26 cellular contexts compared by ENCODE assay signal in the genomic region with DNA sequence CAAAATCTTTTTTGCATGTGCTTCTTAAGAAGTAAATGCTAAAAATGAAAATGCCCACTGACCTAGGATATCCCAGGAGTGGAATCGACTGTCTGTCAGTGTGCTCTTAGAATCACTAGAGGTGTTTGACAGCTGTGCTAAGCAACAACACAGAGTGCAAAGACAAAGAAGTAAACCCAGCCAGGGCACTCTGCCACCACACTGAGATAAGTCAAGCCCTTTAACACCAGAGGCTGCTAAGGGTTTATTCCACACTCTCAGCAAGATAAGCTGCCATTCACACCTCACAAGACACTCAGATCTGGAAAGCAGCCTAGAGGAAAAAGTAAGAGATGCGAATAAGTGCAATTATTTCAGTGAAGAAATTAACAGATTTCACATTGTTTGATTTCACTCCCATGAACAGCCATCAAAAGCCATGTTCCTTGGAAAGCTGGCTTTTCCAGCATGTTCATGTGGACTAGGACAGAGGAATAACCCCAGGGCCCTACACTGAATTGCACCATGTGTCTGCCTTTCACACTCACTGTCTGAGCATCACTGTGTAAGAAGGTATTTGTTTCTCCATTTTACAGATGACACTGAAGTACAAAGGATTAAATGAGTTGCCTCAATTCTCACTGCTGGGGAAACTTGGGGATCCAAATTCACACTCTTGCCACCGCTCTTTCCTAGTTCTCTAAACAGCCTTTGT. TPM values are rescaled to one million over a fixed set of nuclear protein-coding genes. Genes with fewer than 3 reads are reported as not detected.
DNase-seq lines count a peak whose midpoint lies in the region; ATAC-seq and TF ChIP-seq lines count a peak whose summit lies in the region.
"Had no signal": no experiment of that assay in that cellular context is flagged by ENCODE, and none has a peak within 500 bp of the region (broad histone marks: within the 10 kb centered on the region; RNA-seq: fewer than 3 reads in every experiment).

No MANE protein-coding gene starts in this region.

- no peaks in the 10 kb centered on the region for H3K4me1 ChIP-seq in body of pancreas
- H3K4me1 ChIP-seq in right cardiac atrium (ENCODE audit: control insufficient read depth, insufficient read depth, low read length): peaks cover 4% of the 10 kb centered on the region
- H3K4me1 ChIP-seq: BLaER1 treated with 17β-estradiol and CSF1 and Interleukin-3, amounts not matched to agents 10 nM and 100 nM had no signal

- no peaks in the 10 kb centered on the region for H3K36me3 ChIP-seq in body of pancreas (replicated peaks in 1 of 2; ENCODE audit: insufficient read depth in 1 of 2, low read depth in 2 of 2)
- H3K36me3 ChIP-seq: BLaER1 treated with 17β-estradiol and CSF1 and Interleukin-3, amounts not matched to agents 10 nM and 100 nM had no signal

- no peak for TF ChIP-seq POLR2A in body of pancreas (IDR thresholded peaks at IDR 0.05)

- peaks cover 12% of the 10 kb centered on the region for H3K27me3 Mint-ChIP-seq in stimulated activated naive CD8-positive, alpha-beta T cell treated with anti-CD3 and anti-CD28 coated beads, Interleukin-15, amount 100 ng/mL, for 72 hours

- no peak overlapping the region for H3K4me3 ChIP-seq in body of pancreas
- no peak overlapping the region for H3K4me3 ChIP-seq in right cardiac atrium (ENCODE audit: low read length)
- H3K4me3 ChIP-seq: BLaER1 treated with 17β-estradiol and CSF1 and Interleukin-3, amounts not matched to agents 10 nM and 100 nM; GM12878 had no signal

- DNase-seq in stimulated activated naive CD8-positive, alpha-beta T cell treated with anti-CD3 and anti-CD28 coated beads, Interleukin-15, Interleukin-2, amounts not matched to agents 100 U/mL and 50 U/mL, for 24 hours: no peak
- no peak for DNase-seq in stimulated activated naive CD8-positive, alpha-beta T cell treated with anti-CD3 and anti-CD28 coated beads, Interleukin-15, amount 100 ng/mL, for 72 hours
- DNase-seq in body of pancreas: peak in 3 of 4 donors; percentile 14 to 62 (median 21)
- peak; percentile 72 to 84 (median 82) for DNase-seq in right cardiac atrium
- no peak for DNase-seq in pons (ENCODE audit: low spot score)
- DNase-seq: CD8-positive, alpha-beta memory T cell; DMS53; EL; H9; MM.1S; NCI-H1092; NCI-H1436 treated with DMSO at 0.1 percent for 48 hours; NCI-H2029; NCI-H446; NCI-H526 treated with DMSO at 0.1 percent for 48 hours; SHP77 treated with DMSO at 0.1 percent for 48 hours had no signal

- WGBS in body of pancreas, 2 donors: 43 to 44% methylated on average over 3 of the region's 3 CpGs
- 57% methylated on average over 3 of the region's 3 CpGs for WGBS in right cardiac atrium

- intact Hi-C loops in body of pancreas (cut with DNase I) (no loop called here), right cardiac atrium (cut with DNase I) (no loop called here)

- no peak overlapping the region for H3K4me3 Mint-ChIP-seq in stimulated activated naive CD8-positive, alpha-beta T cell treated with anti-CD3 and anti-CD28 coated beads, Interleukin-15, amount 100 ng/mL, for 72 hours
- H3K4me3 Mint-ChIP-seq: CD8-positive, alpha-beta memory T cell; H9; IgD-negative memory B cell had no signal

- no peaks in the 10 kb centered on the region for H3K4me1 Mint-ChIP-seq in stimulated activated naive CD8-positive, alpha-beta T cell treated with anti-CD3 and anti-CD28 coated beads, Interleukin-15, amount 100 ng/mL, for 72 hours
- H3K4me1 Mint-ChIP-seq: CD8-positive, alpha-beta memory T cell; H9; IgD-negative memory B cell had no signal

- no peak overlapping the region for H3K27ac Mint-ChIP-seq in stimulated activated naive CD8-positive, alpha-beta T cell treated with anti-CD3 and anti-CD28 coated beads, Interleukin-15, amount 100 ng/mL, for 72 hours
- H3K27ac Mint-ChIP-seq: H9, IgD-negative memory B cell had no signal

- no peaks in the 10 kb centered on the region for H3K9me3 Mint-ChIP-seq in stimulated activated naive CD8-positive, alpha-beta T cell treated with anti-CD3 and anti-CD28 coated beads, Interleukin-15, amount 100 ng/mL, for 72 hours
- H3K9me3 Mint-ChIP-seq: CD8-positive, alpha-beta memory T cell; H9; IgD-negative memory B cell had no signal

- H3K27ac ChIP-seq in body of pancreas (no peak overlapping the region), right cardiac atrium (ENCODE audit: low read length) (peak overlapping the region; percentile 67)
- H3K27ac ChIP-seq: BLaER1 treated with 17β-estradiol and CSF1 and Interleukin-3, amounts not matched to agents 10 nM and 100 nM; HL-60 had no signal

- H3K27me3 ChIP-seq in body of pancreas (no peaks in the 10 kb centered on the region), right cardiac atrium (ENCODE audit: control insufficient read depth, insufficient read depth) (no peaks in the 10 kb centered on the region)
- H3K27me3 ChIP-seq: BLaER1 treated with 17β-estradiol and CSF1 and Interleukin-3, amounts not matched to agents 10 nM and 100 nM had no signal

- no peak for TF ChIP-seq CTCF in body of pancreas (IDR thresholded peaks at IDR 0.05)

- H3K9me3 ChIP-seq in body of pancreas (no peaks in the 10 kb centered on the region), right cardiac atrium (ENCODE audit: control insufficient read depth, low read length) (no peaks in the 10 kb centered on the region)
- H3K9me3 ChIP-seq: BLaER1 treated with 17β-estradiol and CSF1 and Interleukin-3, amounts not matched to agents 10 nM and 100 nM had no signal

- peak; percentile 40 for ATAC-seq in stimulated activated naive CD8-positive, alpha-beta T cell treated with anti-CD3 and anti-CD28 coated beads, Interleukin-15, Interleukin-2, amounts not matched to agents 100 U/mL and 50 U/mL, for 24 hours
- ATAC-seq in stimulated activated naive CD8-positive, alpha-beta T cell treated with anti-CD3 and anti-CD28 coated beads, Interleukin-15, amount 100 ng/mL, for 72 hours: no peak
- ATAC-seq in body of pancreas: peak; percentile 24
- peak; percentile 88 to 90 for ATAC-seq in right cardiac atrium
- no peak for ATAC-seq in GM19328 (IDR thresholded peaks at IDR 0.05; ENCODE audit: unreplicated experiment)
- ATAC-seq in HG03135 (IDR thresholded peaks at IDR 0.05; ENCODE audit: unreplicated experiment): no peak
- ATAC-seq: GM12878 had no signal

RNA-seq across cellular contexts. Expression of gene BMP10, which starts 6.0 kb away (rescaled TPM):
- total RNA-seq in body of pancreas (not detected), right cardiac atrium (1,000 to 10,000 TPM; 1,953 to 6,380 (median 2,692) TPM)
- 153 TPM for polyA plus RNA-seq in right cardiac atrium
- total RNA-seq: A673; CD8-positive, alpha-beta memory T cell; GM12878; H9; HT1080; LHCN-M2; OCI-LY7 had no signal
- polyA plus RNA-seq: CD8-positive, alpha-beta memory T cell; IgD-negative memory B cell had no signal

Comparison
In these comparisons a context has a peak if more than half of its experiments do, and no peak if none do; other contexts are left out.
1. ATAC-seq: peak in stimulated activated naive CD8-positive, alpha-beta T cell treated with anti-CD3 and anti-CD28 coated beads, Interleukin-15, Interleukin-2, amounts not matched to agents 100 U/mL and 50 U/mL, for 24 hours (single experiment), body of pancreas (single experiment) and right cardiac atrium (2 of 2); none in stimulated activated naive CD8-positive, alpha-beta T cell treated with anti-CD3 and anti-CD28 coated beads, Interleukin-15, amount 100 ng/mL, for 72 hours (single experiment), GM19328 (single experiment) and HG03135 (single experiment).
2. DNase-seq: peak in body of pancreas (3 of 4) and right cardiac atrium (3 of 3); none in stimulated activated naive CD8-positive, alpha-beta T cell treated with anti-CD3 and anti-CD28 coated beads, Interleukin-15, Interleukin-2, amounts not matched to agents 100 U/mL and 50 U/mL, for 24 hours (single experiment), stimulated activated naive CD8-positive, alpha-beta T cell treated with anti-CD3 and anti-CD28 coated beads, Interleukin-15, amount 100 ng/mL, for 72 hours (0 of 2) and pons (single experiment).
3. RNA of gene BMP10, which starts 6.0 kb away (total RNA-seq): 1,953 to 6,380 TPM in right cardiac atrium; not detected in body of pancreas; every median in the first group is over 1,000 times any median in the second.